In the genomic region with DNA sequence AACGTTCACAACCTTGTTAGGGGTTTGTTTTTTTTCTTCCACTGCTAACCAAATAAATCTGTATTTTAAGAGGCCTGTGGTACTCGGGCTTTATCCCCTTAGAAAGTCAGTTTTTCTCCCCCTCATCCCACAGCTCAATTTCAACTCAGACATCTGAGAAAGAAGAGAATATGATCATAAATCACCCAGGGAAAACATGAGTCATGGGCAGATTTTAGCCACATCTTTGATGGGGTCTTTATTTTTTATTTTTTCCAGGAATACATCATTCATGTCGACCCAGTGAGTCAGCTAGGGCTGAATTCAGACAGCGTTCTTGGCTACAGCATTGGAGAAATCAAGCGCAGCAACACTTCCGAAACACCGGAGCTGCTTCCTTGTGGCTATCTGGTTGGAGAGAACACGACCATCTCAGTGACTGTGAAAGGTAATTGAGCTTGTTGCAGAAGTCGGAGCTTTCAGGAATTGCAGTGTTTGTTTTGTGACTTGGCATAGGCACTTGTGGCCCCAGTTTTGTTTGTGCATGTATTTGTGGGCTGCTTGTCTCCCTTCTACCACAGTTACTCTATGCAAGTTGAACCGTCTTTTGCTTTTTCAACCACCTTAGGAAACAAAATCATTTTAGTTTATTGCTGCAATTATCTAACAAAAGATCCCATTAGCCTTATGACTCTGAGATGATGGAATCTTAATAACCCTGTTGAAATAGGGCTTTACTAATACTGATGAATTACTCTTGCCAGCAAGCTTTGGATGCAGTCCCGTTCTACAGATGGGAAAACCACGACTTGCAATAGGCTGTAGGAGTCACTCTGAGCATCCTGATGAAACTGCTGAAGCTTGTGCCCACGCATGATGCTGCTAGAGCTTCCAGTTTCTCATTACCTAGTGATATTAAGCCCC, we compare ENCODE assay signal across 11 cellular contexts.
DNase-seq lines count a peak whose midpoint lies in the region; FAIRE-seq and TF ChIP-seq lines count a peak whose summit lies in the region.
"Had no signal": no experiment of that assay in that cellular context is flagged by ENCODE, and none has a peak within 500 bp of the region (broad histone marks: within the 10 kb centered on the region; RNA-seq: fewer than 3 reads in every experiment).

No MANE protein-coding gene starts in this region.

- peak overlapping the region; percentile 54 for H3K4me2 ChIP-seq in fibroblast of lung (ENCODE audit: extremely low read depth, insufficient read depth, low read length)
- peak overlapping the region; percentile 71 for H3K4me2 ChIP-seq in skeletal muscle satellite cell (ENCODE audit: low read length)

- H4K20me1 ChIP-seq in fibroblast of lung (ENCODE audit: control insufficient read depth, extremely low read depth, insufficient read depth, low read length): no peaks in the 10 kb centered on the region

- H3K27me3 ChIP-seq in fibroblast of lung (ENCODE audit: control insufficient read depth, insufficient read depth, low read length) (no peaks in the 10 kb centered on the region), skeletal muscle satellite cell (ENCODE audit: control insufficient read depth, insufficient read depth, low read length) (no peaks in the 10 kb centered on the region), Peyer's patch (no peaks in the 10 kb centered on the region), small intestine (ENCODE audit: control insufficient read depth in 2 of 2, insufficient read depth in 2 of 2, low read length in 2 of 2) (no peaks in the 10 kb centered on the region)

- H3K4me3 ChIP-seq in fibroblast of lung (replicated peaks in 1 of 4; ENCODE audit: control extremely low read depth in 1 of 4, insufficient read depth in 1 of 4, low read depth in 3 of 4, low read length in 4 of 4) (peak overlapping the region in 1 of 4 experiments; percentile 10), skeletal muscle satellite cell (ENCODE audit: low read length) (peak overlapping the region; percentile 7), Peyer's patch (no peak overlapping the region), small intestine (ENCODE audit: low read depth in 1 of 2, low read length in 2 of 2) (no peak overlapping the region)

- H3K27ac ChIP-seq in fibroblast of lung (ENCODE audit: insufficient read depth, low read length) (peak overlapping the region; percentile 64), Peyer's patch (peak overlapping the region in 1 of 4 donors; percentile 18), small intestine (ENCODE audit: low read depth in 1 of 2, low read length in 1 of 2) (no peak overlapping the region)

- H3K4me1 ChIP-seq in fibroblast of lung (ENCODE audit: control insufficient read depth, extremely low read depth, insufficient read depth, low read length) (peaks cover 16% of the 10 kb centered on the region), skeletal muscle satellite cell (ENCODE audit: control insufficient read depth, insufficient read depth, low read length) (peaks cover 53% of the 10 kb centered on the region), Peyer's patch (no peaks in the 10 kb centered on the region), small intestine (ENCODE audit: control insufficient read depth in 2 of 2, insufficient read depth in 1 of 2, low read depth in 1 of 2, low read length in 1 of 2) (no peaks in the 10 kb centered on the region)

- DNase-seq in EH (ENCODE audit: low read depth): peak; percentile 95
- DNase-seq in NCI-H774 (lab: John Stamatoyannopoulos, UW): peak; percentile 59
- peak; percentile 94 to 99 for DNase-seq in fibroblast of lung (ENCODE audit: low read depth in 2 of 2)
- DNase-seq in Peyer's patch: no peak
- no peak for DNase-seq in SW 1271 (lab: John Stamatoyannopoulos, UW)
- DNase-seq in small intestine: no peak
- no peak for DNase-seq in UCSD-AML1 (lab: John Stamatoyannopoulos, UW; ENCODE audit: unreplicated experiment)
- DNase-seq: activated CD4-positive, alpha-beta T cell treated with anti-CD3 and anti-CD28 coated beads, Interleukin-2, amount 10 ng/mL, durations not matched to agents 7 days and 5 days; cerebellar nuclear complex; stimulated activated CD4-positive, alpha-beta T cell treated with anti-CD3 and anti-CD28 coated beads, Interleukin-4, amount 100 ng/mL, for 4 hours had no signal

- peaks cover 42% of the 10 kb centered on the region for H3K36me3 ChIP-seq in fibroblast of lung (ENCODE audit: control insufficient read depth, insufficient read depth, low read length)
- H3K36me3 ChIP-seq in skeletal muscle satellite cell (ENCODE audit: insufficient read depth, low read length): peaks cover 92% of the 10 kb centered on the region
- H3K36me3 ChIP-seq in Peyer's patch: peaks cover 0 to 23% (median 0%) of the 10 kb centered on the region in 3 donors
- H3K36me3 ChIP-seq in small intestine (ENCODE audit: control insufficient read depth in 2 of 2, insufficient read depth in 2 of 2, low read length in 2 of 2): peaks cover 2 to 3% of the 10 kb centered on the region in 2 donors

- H2AFZ ChIP-seq in fibroblast of lung (ENCODE audit: low read length): no peak overlapping the region

- WGBS in small intestine, 3 donors: 68 to 79% (median 73%) methylated on average over 13 of the region's 13 CpGs

- FAIRE-seq in small intestine (lab: Jason Lieb, UNC): no peak

- H3K79me2 ChIP-seq in fibroblast of lung (ENCODE audit: control insufficient read depth, insufficient read depth, low read length): no peaks in the 10 kb centered on the region

- TF ChIP-seq CTCF in fibroblast of lung (conservative IDR thresholded peaks at IDR 0.05 in 1 of 2, IDR thresholded peaks at IDR 0.05 in 1 of 2; ENCODE audit: low read depth in 1 of 2, low read length in 2 of 2): no peak
- no peak for TF ChIP-seq CTCF in Peyer's patch (IDR thresholded peaks at IDR 0.05)

- TF ChIP-seq POLR2A in Peyer's patch (IDR thresholded peaks at IDR 0.05): no peak

- H3K9me3 ChIP-seq in fibroblast of lung (ENCODE audit: control insufficient read depth, insufficient read depth, low read depth, low read length): no peaks in the 10 kb centered on the region
- no peaks in the 10 kb centered on the region for H3K9me3 ChIP-seq in skeletal muscle satellite cell (replicated peaks; ENCODE audit: low read length)
- no peaks in the 10 kb centered on the region for H3K9me3 ChIP-seq in Peyer's patch
- no peaks in the 10 kb centered on the region for H3K9me3 ChIP-seq in small intestine (ENCODE audit: control insufficient read depth, low read depth)

- H3K9ac ChIP-seq in fibroblast of lung (ENCODE audit: insufficient read depth, low read length): no peak overlapping the region
- H3K9ac ChIP-seq in skeletal muscle satellite cell (ENCODE audit: low read depth, low read length): peak overlapping the region; percentile 60

Comparison
In these comparisons a context has a peak if more than half of its experiments do, and no peak if none do; other contexts are left out.
1. DNase-seq: peak in EH (single experiment), NCI-H774 (single experiment) and fibroblast of lung (2 of 2); none in Peyer's patch (0 of 3), SW 1271 (0 of 2), small intestine (single experiment) and UCSD-AML1 (single experiment).